In the genomic region with DNA sequence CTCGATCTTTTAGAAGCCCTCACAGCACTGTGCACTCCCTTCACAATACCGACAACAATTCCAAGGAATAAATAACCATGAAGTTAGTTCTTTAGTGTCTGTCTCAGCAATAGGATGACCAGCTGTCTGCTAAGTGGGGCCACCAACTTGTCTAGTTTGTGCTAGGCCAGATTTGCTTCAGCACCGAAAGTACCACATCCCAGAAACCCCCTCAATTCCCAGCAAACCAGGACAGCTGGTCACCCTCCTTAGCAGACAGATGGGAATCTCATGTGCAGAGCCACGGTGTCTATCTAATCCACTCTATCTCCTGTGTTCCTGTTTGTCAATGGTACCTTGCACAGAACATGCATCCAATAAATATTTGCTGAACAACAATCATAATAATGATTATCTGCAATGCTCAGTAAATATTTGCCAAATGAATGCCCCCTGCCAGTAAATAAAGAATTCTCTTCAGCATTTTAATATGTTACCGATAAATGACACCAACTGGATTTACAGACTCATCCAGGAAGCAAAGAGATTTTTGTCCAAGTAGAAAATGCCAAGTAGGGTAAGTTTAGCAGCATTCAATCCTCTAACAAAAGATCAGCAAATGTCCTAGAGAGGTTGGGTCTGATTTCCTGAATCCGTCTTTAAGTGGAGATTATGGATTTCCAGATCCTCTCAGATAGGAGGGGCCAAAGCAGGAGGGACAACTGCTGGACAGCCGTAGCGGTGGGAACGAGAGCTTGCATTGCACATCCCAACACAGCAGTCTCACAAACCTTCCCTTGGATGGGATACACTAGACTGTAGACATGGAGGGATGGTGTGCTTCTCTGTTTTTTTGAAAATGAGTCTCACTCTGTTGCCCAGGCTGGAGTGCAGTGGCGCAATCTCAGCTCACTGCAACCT, we compare ENCODE assay signal across 21 cellular contexts. TPM values are rescaled to one million over a fixed set of nuclear protein-coding genes. Genes with fewer than 3 reads are reported as not detected.
A peak's percentile ranks its signal among the peaks of the same experiment; 100 is the strongest.
DNase-seq lines count a peak whose midpoint lies in the region; ATAC-seq, FAIRE-seq and TF ChIP-seq lines count a peak whose summit lies in the region.
"Had no signal": no experiment of that assay in that cellular context is flagged by ENCODE, and none has a peak within 500 bp of the region (broad histone marks: within the 10 kb centered on the region; RNA-seq: fewer than 3 reads in every experiment).

No MANE protein-coding gene starts in this region.

- no peak overlapping the region for H3K9ac ChIP-seq in H1 (replicated peaks in 1 of 4; ENCODE audit: extremely low read depth in 1 of 4, low read depth in 3 of 4, low read length in 3 of 4)
- H3K9ac ChIP-seq: GM23248 had no signal

- H2BK20ac ChIP-seq in H1 (ENCODE audit: low read length), result peak overlapping the region; percentile 98

- no peak overlapping the region for H2BK15ac ChIP-seq in H1 (ENCODE audit: low read length)

- TF ChIP-seq RAD21 in H1 (IDR thresholded peaks at IDR 0.05 in 1 of 2, conservative IDR thresholded peaks at IDR 0.05 in 1 of 2; ENCODE audit: low read depth in 2 of 2, low read length in 2 of 2), result no peak

- H3K14ac ChIP-seq in H1 (ENCODE audit: insufficient read length), result no peak overlapping the region

- H3K4me3 Mint-ChIP-seq in naive thymus-derived CD4-positive, alpha-beta T cell, result no peak overlapping the region

- no peaks in the 10 kb centered on the region for H3K4me1 Mint-ChIP-seq in naive thymus-derived CD4-positive, alpha-beta T cell

- no peak overlapping the region for H3K56ac ChIP-seq in H1 (replicated peaks; ENCODE audit: insufficient read length, low read depth, low read length)

- H3K4me3 ChIP-seq in H1 (ENCODE audit: extremely low read depth in 1 of 4, insufficient read depth in 2 of 4, low read depth in 3 of 4, low read length in 4 of 4), result no peak overlapping the region
- no peak overlapping the region for H3K4me3 ChIP-seq in naive thymus-derived CD4-positive, alpha-beta T cell (ENCODE audit: low read length)
- H3K4me3 ChIP-seq: GM23248, SK-N-MC had no signal

- H3K9me3 ChIP-seq in H1 (ENCODE audit: insufficient read depth in 2 of 2, low read depth in 1 of 2, low read length in 1 of 2), result no peaks in the 10 kb centered on the region
- no peaks in the 10 kb centered on the region for H3K9me3 ChIP-seq in naive thymus-derived CD4-positive, alpha-beta T cell (ENCODE audit: control insufficient read depth in 2 of 3, low read length in 3 of 3)
- H3K9me3 ChIP-seq: Caco-2 had no signal

- TF ChIP-seq POLR2A in H1 (IDR thresholded peaks at IDR 0.05; ENCODE audit: control extremely low read depth in 1 of 2, low read depth in 2 of 2, low read length in 2 of 2), result no peak

- H3K18ac ChIP-seq in H1 (ENCODE audit: extremely low read depth, low read length), result no peak overlapping the region

- H3K23me2 ChIP-seq in H1 (ENCODE audit: low read depth, low read length), result no peaks in the 10 kb centered on the region

- no peaks in the 10 kb centered on the region; a peak in 1 of 8 replicates for H3K36me3 ChIP-seq in H1 (ENCODE audit: control insufficient read depth in 2 of 4, insufficient read depth in 4 of 4, low read length in 3 of 4)
- H3K36me3 ChIP-seq in naive thymus-derived CD4-positive, alpha-beta T cell (ENCODE audit: control insufficient read depth in 2 of 3, insufficient read depth in 3 of 3, low read length in 3 of 3), result no peaks in the 10 kb centered on the region

- H2BK120ac ChIP-seq in H1 (replicated peaks; ENCODE audit: low read depth, low read length), result no peak overlapping the region

- no peak for DNase-seq in D721Med (ENCODE audit: insufficient read length, low spot score)
- peak; percentile 95 to 98 for DNase-seq in NCI-H524 (lab: John Stamatoyannopoulos, UW)
- DNase-seq in H1 (ENCODE audit: low read depth in 1 of 2, low spot score in 2 of 2), result no peak
- DNase-seq in renal cortical epithelial cell (ENCODE audit: low read depth), result peak; percentile 41
- DNase-seq in activated CD4-positive, alpha-beta T cell treated with anti-CD3 and anti-CD28 coated beads for 4 hours, result no peak
- DNase-seq in naive thymus-derived CD4-positive, alpha-beta T cell, result no peak
- DNase-seq in mucosa of gallbladder (ENCODE audit: low spot score), result no peak
- DNase-seq: Caco-2, DMS79 treated with DMSO at 0.1 percent for 48 hours, GM23248, Karpas-422, NCI-H1105 treated with DMSO at 0.1 percent for 48 hours, NCI-H2029 treated with DMSO at 0.1 percent for 48 hours, NCI-H69, PC-3 had no signal

- WGBS in H1 (ENCODE audit: extremely low coverage in 1 of 2, insufficient coverage in 1 of 2, insufficient read length in 1 of 2, insufficient replicate concordance in 2 of 2, low coverage in 1 of 2, low lambda C conversion rate in 2 of 2, missing lambda C conversion rate in 1 of 2), 2 experiments, result 83% methylated on average over 10 of the region's 10 CpGs; no CpG with 5 or more reads in 1 of the 2 experiments

- H2AFZ ChIP-seq in H1 (ENCODE audit: low read length), result no peak overlapping the region
- H2AFZ ChIP-seq: GM23248 had no signal

- H3K4me1 ChIP-seq in H1 (replicated peaks in 1 of 4; ENCODE audit: control insufficient read depth in 3 of 4, insufficient read depth in 4 of 4, low read length in 3 of 4), result peaks cover 0 to 8% (median 6%) of the 10 kb centered on the region in 4 experiments; a peak in 6 of 7 replicates
- H3K4me1 ChIP-seq in naive thymus-derived CD4-positive, alpha-beta T cell (ENCODE audit: control insufficient read depth in 2 of 2, insufficient read depth in 2 of 2, low read length in 2 of 2), result no peaks in the 10 kb centered on the region

- no peaks in the 10 kb centered on the region for H4K20me1 ChIP-seq in H1 (replicated peaks in 1 of 2; ENCODE audit: control insufficient read depth in 1 of 2, insufficient read depth in 2 of 2, low read length in 2 of 2)

- POLR2A ChIA-PET in H1 (lab: Charles Lee; ENCODE audit: partially characterized antibody), result interaction anchor here (2.3 kb wide), 1 partner anchor 39 kb away, joined by 5 read pairs; no protein-coding TSS in a partner anchor
- POLR2A ChIA-PET in naive thymus-derived CD4-positive, alpha-beta T cell (lab: Charles Lee), result no interaction called here

- no peak overlapping the region for H3K27ac ChIP-seq in H1 (ENCODE audit: low read depth, low read length)
- no peak overlapping the region for H3K27ac ChIP-seq in naive thymus-derived CD4-positive, alpha-beta T cell (ENCODE audit: low read depth, low read length)
- H3K27ac ChIP-seq: GM23248, SK-N-MC had no signal

- H3K23ac ChIP-seq in H1 (ENCODE audit: insufficient read length), result no peak overlapping the region

- H3K79me2 ChIP-seq in H1 (ENCODE audit: control insufficient read depth in 1 of 2, insufficient read depth in 2 of 2, low read length in 2 of 2), result no peaks in the 10 kb centered on the region

- H2AK5ac ChIP-seq in H1 (ENCODE audit: low read depth, low read length), result 0 out of 2 replicates have a peak overlapping the region, but pooled peaks have one; percentile 53

- H4K91ac ChIP-seq in H1 (replicated peaks; ENCODE audit: insufficient read length, low read length), result no peak overlapping the region

- H3K4me2 ChIP-seq in H1 (ENCODE audit: insufficient read depth in 1 of 2, low read depth in 2 of 2, low read length in 2 of 2), result no peak overlapping the region

- no peak overlapping the region for H4K5ac ChIP-seq in H1 (ENCODE audit: insufficient read length, low read depth, low read length)

- H3K27me3 Mint-ChIP-seq in naive thymus-derived CD4-positive, alpha-beta T cell, result peaks cover 0 to under 1% (median 0%) of the 10 kb centered on the region in 5 donors

- H2BK12ac ChIP-seq in H1 (ENCODE audit: low read depth, low read length), result peak overlapping the region; percentile 50; the same call in 1 of the 2 replicates

- FAIRE-seq in D721Med (lab: Jason Lieb, UNC) (peak; percentile 77), H1 (lab: Jason Lieb, UNC) (no peak)
- FAIRE-seq: A204.1, G401.6, GM12891, HepG2 had no signal

- H3K27me3 ChIP-seq in H1 (replicated peaks in 1 of 4; ENCODE audit: control insufficient read depth in 3 of 4, extremely low read depth in 1 of 4, insufficient read depth in 3 of 4, low read length in 3 of 4), result no peaks in the 10 kb centered on the region
- no peaks in the 10 kb centered on the region for H3K27me3 ChIP-seq in naive thymus-derived CD4-positive, alpha-beta T cell (ENCODE audit: control insufficient read depth in 2 of 2, insufficient read depth in 2 of 2, low read length in 2 of 2)

- no peak overlapping the region for H4K8ac ChIP-seq in H1 (ENCODE audit: extremely low read depth, insufficient read depth, low read length)

- H2BK5ac ChIP-seq in H1 (ENCODE audit: low read depth, low read length), result no peak overlapping the region; the same call in 1 of the 2 replicates

- TF ChIP-seq CTCF in D721Med (IDR thresholded peaks at IDR 0.05; ENCODE audit: insufficient read depth, missing control alignments), result no peak
- TF ChIP-seq CTCF in H1 (IDR thresholded peaks at IDR 0.05; ENCODE audit: control extremely low read depth in 1 of 3, insufficient read depth in 1 of 3, low read depth in 1 of 3, low read length in 3 of 3), result no peak

- no peak for ATAC-seq in naive thymus-derived CD4-positive, alpha-beta T cell
- no peak for ATAC-seq in GM18519 (IDR thresholded peaks at IDR 0.05; ENCODE audit: low FRiP score, unreplicated experiment)
- ATAC-seq: HepG2, PC-3 had no signal

- CTCF ChIA-PET in H1 (lab: Charles Lee; ENCODE audit: partially characterized antibody), result interaction anchor here (0.6 to 1.7 kb wide), 2 partner anchors 67 to 190 kb away, joined by 4 read pairs; no protein-coding TSS in a partner anchor
- CTCF ChIA-PET in naive thymus-derived CD4-positive, alpha-beta T cell (lab: Charles Lee), result no interaction called here

- no peak overlapping the region for H3K4ac ChIP-seq in H1 (replicated peaks; ENCODE audit: insufficient read length, low read depth, low read length)

- TF ChIP-seq EP300 in H1 (IDR thresholded peaks at IDR 0.05; ENCODE audit: borderline replicate concordance in 1 of 2, low read depth in 2 of 2, low read length in 2 of 2), result no peak

- no peaks in the 10 kb centered on the region for H3K79me1 ChIP-seq in H1 (ENCODE audit: low read depth, low read length)

- intact Hi-C loops in naive thymus-derived CD4-positive, alpha-beta T cell (cut with micrococcal nuclease), result no loop called here

- H3K36me3 Mint-ChIP-seq in naive thymus-derived CD4-positive, alpha-beta T cell, result no peaks in the 10 kb centered on the region

- H3K27ac Mint-ChIP-seq in naive thymus-derived CD4-positive, alpha-beta T cell, result no peak overlapping the region

- H3K9me3 Mint-ChIP-seq in naive thymus-derived CD4-positive, alpha-beta T cell, result peaks cover 0 to 2% (median 0%) of the 10 kb centered on the region in 11 donors

RNA-seq across cellular contexts. Expression of a gene that starts 51.9 kb away (rescaled TPM):
- total RNA-seq in H1 (2021; fragmentation: NEBNext Ultra II Directional; extraction: Animal tissue kit (Norgen Biotek cat#: 25700)), result 20.5 and 20.6 TPM in 2 replicates
- 6.9 and 7.1 TPM in 2 replicates for polyA plus RNA-seq in H1 (2011; rRNA removed)
- polyA plus RNA-seq in H1 (2011; cell fraction: cytosol; rRNA removed), result 5.4 TPM
- 10.9 TPM for polyA plus RNA-seq in H1 (2011; cell fraction: nucleus; rRNA removed)
- 8.6 to 11.9 TPM (median 11.1 TPM) in 4 replicates for polyA plus RNA-seq in H1 (2012, experiment 1 of 2)
- polyA plus RNA-seq in H1 (2012, experiment 2 of 2), result 2.7 TPM
- polyA plus RNA-seq in H1 (2013, experiment 1 of 2), result 6.4 TPM
- polyA plus RNA-seq in H1 (2013, experiment 2 of 2), result 6.4 TPM
- 25.2 and 26.2 TPM in 2 replicates for polyA minus RNA-seq in H1 (2011; rRNA and poly(A)+ RNA removed)
- 16.0 TPM for polyA minus RNA-seq in H1 (2011; cell fraction: cytosol; rRNA and poly(A)+ RNA removed)
- polyA minus RNA-seq in H1 (2011; cell fraction: nucleus; rRNA and poly(A)+ RNA removed), result 15.9 TPM
- 8.2 and 32.9 TPM in 2 replicates for total RNA-seq in renal cortical epithelial cell
- total RNA-seq in naive thymus-derived CD4-positive, alpha-beta T cell, result 10 to 100 TPM in 1 of 5 experiments, 1 to 10 TPM in 2, under 1 TPM in 2; 0.30 to 10.1 (median 1.0) TPM
- polyA plus RNA-seq in naive thymus-derived CD4-positive, alpha-beta T cell, result under 1 TPM in 1 of 2 donors, not detected in 1; 0.20 TPM
- 1.4 TPM for total RNA-seq in mucosa of gallbladder
- polyA plus RNA-seq: HepG2 had no signal

Comparison
In these comparisons a context has a peak if more than half of its experiments do, and no peak if none do; other contexts are left out.
1. DNase-seq: peak in NCI-H524 (2 of 2) and renal cortical epithelial cell (single experiment); none in D721Med (single experiment), H1 (0 of 2), activated CD4-positive, alpha-beta T cell treated with anti-CD3 and anti-CD28 coated beads for 4 hours (0 of 2), naive thymus-derived CD4-positive, alpha-beta T cell (0 of 9) and mucosa of gallbladder (single experiment).